8 cellular contexts compared by ENCODE assay signal in the genomic region with DNA sequence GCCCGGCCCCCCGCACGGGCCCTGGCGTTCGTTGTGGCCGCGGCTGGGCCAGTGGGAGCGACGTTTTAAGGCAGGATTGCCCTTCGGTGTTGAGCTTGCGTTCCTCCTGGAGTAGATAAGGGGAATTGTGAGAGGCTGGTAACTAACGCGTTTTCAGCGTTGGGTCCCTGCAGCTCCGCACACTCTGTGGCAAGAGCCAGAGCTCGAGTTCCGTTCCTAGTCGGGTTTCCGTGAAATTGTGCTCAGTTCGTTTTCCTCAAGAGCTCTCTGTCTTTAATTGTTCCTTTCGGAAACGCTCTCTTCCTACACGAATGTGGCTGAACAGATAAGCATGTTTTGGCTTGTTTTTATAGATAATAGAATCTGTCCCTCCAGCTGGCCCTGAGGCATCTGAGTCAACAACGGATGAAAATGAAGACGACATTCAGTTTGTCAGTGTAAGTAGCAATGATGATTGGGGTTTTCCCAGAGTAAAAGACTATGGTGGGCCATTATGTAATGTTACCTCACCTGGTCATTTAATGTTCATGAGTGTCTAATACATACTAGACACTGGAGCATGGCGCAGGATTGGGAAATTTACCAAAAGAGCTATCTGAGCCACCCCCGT. TPM values are rescaled to one million over a fixed set of nuclear protein-coding genes. Genes with fewer than 3 reads are reported as not detected.
DNase-seq lines count a peak whose midpoint lies in the region; ATAC-seq and TF ChIP-seq lines count a peak whose summit lies in the region.
"Not testable (repeated sequence)": the region's sequence is repeated elsewhere in the genome, so short reads cannot be mapped to it uniquely, and the experiment has no call there.

No MANE protein-coding gene starts in this region.

- not testable (repeated sequence) for H3K27me3 ChIP-seq in DND-41 (ENCODE audit: insufficient read depth, low read length, poor library complexity); dorsolateral prefrontal cortex; lung (ENCODE audit: control insufficient read depth, insufficient read depth)

- peak overlapping the region; percentile 68; the same call in 1 of the 2 replicates for H3K9ac ChIP-seq in DND-41 (ENCODE audit: low read depth, low read length)

- H3K4me2 ChIP-seq in DND-41 (ENCODE audit: insufficient read depth, low read length), result not testable (repeated sequence)

- DNase-seq in DND-41; activated CD4-positive, alpha-beta T cell treated with anti-CD3 and anti-CD28 coated beads, Interleukin-2, amount 10 ng/mL, durations not matched to agents 7 days and 5 days; dorsolateral prefrontal cortex; lung (ENCODE audit: low spot score); stimulated activated naive CD8-positive, alpha-beta T cell treated with anti-CD3 and anti-CD28 coated beads, Interleukin-15, amount 100 ng/mL, for 72 hours: not testable (repeated sequence)

- H3K79me2 ChIP-seq in DND-41 (ENCODE audit: insufficient read depth, low read length), result peaks cover 45% of the 10 kb centered on the region

- no CpG with 5 or more reads among the region's 27 CpGs for WGBS in lung, 2 donors

- not testable (repeated sequence) for H3K27ac Mint-ChIP-seq in activated CD4-positive, alpha-beta T cell treated with anti-CD3 and anti-CD28 coated beads, Interleukin-2, amount 10 ng/mL, durations not matched to agents 7 days and 5 days
- peak overlapping the region in 1 of 2 donors; percentile 99 for H3K27ac Mint-ChIP-seq in stimulated activated naive CD8-positive, alpha-beta T cell treated with anti-CD3 and anti-CD28 coated beads, Interleukin-15, amount 100 ng/mL, for 72 hours

- ATAC-seq in DND-41 (ENCODE audit: insufficient read depth, low read depth) (peak; percentile 9; the same call in 2 of the 3 replicates), GM19467 (IDR thresholded peaks at IDR 0.05; ENCODE audit: unreplicated experiment) (peak; percentile 6), HG02884 (IDR thresholded peaks at IDR 0.05; ENCODE audit: unreplicated experiment) (peak; percentile 1), HG03565 (IDR thresholded peaks at IDR 0.05; ENCODE audit: unreplicated experiment) (peak; percentile 1), lung (ENCODE audit: insufficient read depth, low FRiP score) (peak; percentile 14)
- ATAC-seq in stimulated activated naive CD8-positive, alpha-beta T cell treated with anti-CD3 and anti-CD28 coated beads, Interleukin-15, amount 100 ng/mL, for 72 hours, result peak; percentile 19

- peaks cover 34% of the 10 kb centered on the region; the same call in 1 of the 2 replicates for H4K20me1 ChIP-seq in DND-41 (ENCODE audit: insufficient read depth, low read length)

- H3K4me3 Mint-ChIP-seq in activated CD4-positive, alpha-beta T cell treated with anti-CD3 and anti-CD28 coated beads, Interleukin-2, amount 10 ng/mL, durations not matched to agents 7 days and 5 days, result peak overlapping the region; percentile 83
- H3K4me3 Mint-ChIP-seq in stimulated activated naive CD8-positive, alpha-beta T cell treated with anti-CD3 and anti-CD28 coated beads, Interleukin-15, amount 100 ng/mL, for 72 hours, result peak overlapping the region in 1 of 2 donors; percentile 82

- H3K4me1 ChIP-seq in DND-41 (ENCODE audit: insufficient read depth, low read length), result peaks cover 39% of the 10 kb centered on the region
- H3K4me1 ChIP-seq in lung (ENCODE audit: control insufficient read depth in 2 of 2, insufficient read depth in 2 of 2, low read length in 2 of 2), result not testable (repeated sequence)

- not testable (repeated sequence) for H2AFZ ChIP-seq in DND-41 (ENCODE audit: low read depth, low read length)

- H3K9me3 Mint-ChIP-seq in activated CD4-positive, alpha-beta T cell treated with anti-CD3 and anti-CD28 coated beads, Interleukin-2, amount 10 ng/mL, durations not matched to agents 7 days and 5 days; stimulated activated naive CD8-positive, alpha-beta T cell treated with anti-CD3 and anti-CD28 coated beads, Interleukin-15, amount 100 ng/mL, for 72 hours: not testable (repeated sequence)

- H3K9me3 ChIP-seq in DND-41 (ENCODE audit: insufficient read depth, low read length, severe bottlenecking); lung (ENCODE audit: control insufficient read depth in 2 of 2, insufficient read depth in 1 of 2, low read length in 1 of 2): not testable (repeated sequence)

- H3K4me3 ChIP-seq in DND-41 (ENCODE audit: low read depth in 1 of 2, low read length in 2 of 2); lung: not testable (repeated sequence)
- peak overlapping the region in 40 of 59 donors; percentile 47 to 81 (median 72) for H3K4me3 ChIP-seq in dorsolateral prefrontal cortex

- H3K4me1 Mint-ChIP-seq in activated CD4-positive, alpha-beta T cell treated with anti-CD3 and anti-CD28 coated beads, Interleukin-2, amount 10 ng/mL, durations not matched to agents 7 days and 5 days, result peaks cover 34% of the 10 kb centered on the region
- H3K4me1 Mint-ChIP-seq in stimulated activated naive CD8-positive, alpha-beta T cell treated with anti-CD3 and anti-CD28 coated beads, Interleukin-15, amount 100 ng/mL, for 72 hours, result peaks cover 39% of the 10 kb centered on the region

- POLR2A ChIA-PET in activated CD4-positive, alpha-beta T cell treated with anti-CD3 and anti-CD28 coated beads, Interleukin-2, amount 10 ng/mL, durations not matched to agents 7 days and 5 days (lab: Charles Lee), result not testable (repeated sequence)

- H3K27ac ChIP-seq in DND-41 (ENCODE audit: low read length); lung (ENCODE audit: low read depth in 1 of 2, low read length in 1 of 2): not testable (repeated sequence)
- H3K27ac ChIP-seq in dorsolateral prefrontal cortex, result peak overlapping the region in 12 of 59 donors; percentile 78 to 93 (median 86)

- intact Hi-C loops in dorsolateral prefrontal cortex (cut with DNase I), result loop anchor here in 1 of 2 donors (1.0 kb wide), 1 partner anchor 135 kb away; a partner anchor contains a TSS

- peaks cover 16% of the 10 kb centered on the region for H3K36me3 Mint-ChIP-seq in activated CD4-positive, alpha-beta T cell treated with anti-CD3 and anti-CD28 coated beads, Interleukin-2, amount 10 ng/mL, durations not matched to agents 7 days and 5 days (ENCODE audit: low read depth)

- not testable (repeated sequence) for TF ChIP-seq CTCF in DND-41 (IDR thresholded peaks at IDR 0.05; ENCODE audit: borderline replicate concordance, extremely low read depth, low read length, poor library complexity, severe bottlenecking); dorsolateral prefrontal cortex (IDR thresholded peaks at IDR 0.05 in 54 of 56, conservative IDR thresholded peaks at IDR 0.05 in 2 of 56; ENCODE audit: low read depth in 1 of 56, partially characterized antibody in 56 of 56); lung (IDR thresholded peaks at IDR 0.05; ENCODE audit: control extremely low read depth, extremely low read depth)

- H3K36me3 ChIP-seq in DND-41 (ENCODE audit: insufficient read depth, low read length), result peaks cover 27% of the 10 kb centered on the region
- not testable (repeated sequence) for H3K36me3 ChIP-seq in lung (ENCODE audit: control insufficient read depth in 2 of 2, insufficient read depth in 2 of 2, low read length in 2 of 2)

- CTCF ChIA-PET in activated CD4-positive, alpha-beta T cell treated with anti-CD3 and anti-CD28 coated beads, Interleukin-2, amount 10 ng/mL, durations not matched to agents 7 days and 5 days (lab: Charles Lee), result not testable (repeated sequence)

- H3K27me3 Mint-ChIP-seq in activated CD4-positive, alpha-beta T cell treated with anti-CD3 and anti-CD28 coated beads, Interleukin-2, amount 10 ng/mL, durations not matched to agents 7 days and 5 days; stimulated activated naive CD8-positive, alpha-beta T cell treated with anti-CD3 and anti-CD28 coated beads, Interleukin-15, amount 100 ng/mL, for 72 hours: not testable (repeated sequence)

RNA-seq across cellular contexts. Expression of a gene that starts 0.6 kb away (rescaled TPM):
- 10 to 100 TPM; 62.2 to 66.6 TPM for total RNA-seq in activated CD4-positive, alpha-beta T cell treated with anti-CD3 and anti-CD28 coated beads, Interleukin-2, amount 10 ng/mL, durations not matched to agents 7 days and 5 days
- total RNA-seq in dorsolateral prefrontal cortex (100 to 1,000 TPM in 52 of 120 experiments, 10 to 100 TPM in 68; 70.0 to 124 (median 97.6) TPM), lung (100 to 1,000 TPM in 1 of 2 donors, 10 to 100 TPM in 1; 41.3 to 133 TPM)
- 10 to 100 TPM in 1 of 2 donors, 1 to 10 TPM in 1; 9.1 to 12.9 TPM for polyA plus RNA-seq in lung

RNA-seq across cellular contexts. Expression of a gene that starts 44.1 kb away (rescaled TPM):
- total RNA-seq in activated CD4-positive, alpha-beta T cell treated with anti-CD3 and anti-CD28 coated beads, Interleukin-2, amount 10 ng/mL, durations not matched to agents 7 days and 5 days, result 10 to 100 TPM; 13.9 to 15.4 TPM
- total RNA-seq in dorsolateral prefrontal cortex (10 to 100 TPM; 16.4 to 36.5 (median 25.8) TPM), lung (10 to 100 TPM in 1 of 2 donors, 1 to 10 TPM in 1; 9.4 to 24.8 TPM)
- polyA plus RNA-seq in lung, result 1 to 10 TPM; 2.0 to 3.2 TPM
